ENCODE assay signal across 34 cellular contexts in the genomic region with DNA sequence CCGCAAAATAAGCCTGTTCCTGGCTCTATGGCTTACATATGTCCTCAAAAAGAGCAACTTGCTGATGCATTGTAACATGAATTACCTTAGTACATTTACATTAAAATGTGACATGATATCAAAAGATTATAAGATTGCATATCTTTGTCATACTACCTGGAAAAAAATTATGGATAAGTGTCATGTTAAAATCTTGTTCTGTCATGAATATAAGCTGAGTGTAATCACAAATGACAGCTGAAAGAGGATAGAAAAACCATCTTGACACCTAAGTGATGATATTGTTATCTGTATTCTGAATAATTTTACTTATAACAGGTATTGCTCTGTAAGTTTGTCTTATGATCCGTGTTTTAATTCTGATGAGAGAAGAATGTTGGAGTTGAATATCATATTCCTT.
"Had no signal": no experiment of that assay in that cellular context is flagged by ENCODE, and none has a peak within 500 bp of the region (broad histone marks: within the 10 kb centered on the region; RNA-seq: fewer than 3 reads in every experiment).

No MANE protein-coding gene starts in this region.

- H3K4me3 ChIP-seq: MG63 had no signal

- DNase-seq: Karpas-422, Kasumi-1, MG63, MM.1S, MV-4-11, NCI-H1048, NCI-H1092, NCI-H1092 treated with DMSO at 0.1 percent for 48 hours, NCI-H1105, NCI-H1105 treated with DMSO at 0.1 percent for 48 hours, NCI-H1417, NCI-H1417 treated with DMSO at 0.1 percent for 48 hours, NCI-H1436, NCI-H1436 treated with DMSO at 0.1 percent for 48 hours, NCI-H146, NCI-H1694, NCI-H1694 treated with DMSO at 0.1 percent for 48 hours, NCI-H187, NCI-H187 treated with DMSO at 0.1 percent for 48 hours, NCI-H1930, NCI-H2029, NCI-H2029 treated with DMSO at 0.1 percent for 48 hours, NCI-H2081, NCI-H2081 treated with DMSO at 0.1 percent for 48 hours, NCI-H2107, NCI-H2171, NCI-H2171 treated with DMSO at 0.1 percent for 48 hours, NCI-H2227 treated with DMSO at 0.1 percent for 48 hours, NCI-H226, NCI-H345, NCI-H446, NCI-H446 treated with DMSO at 0.1 percent for 48 hours, NCI-H510A had no signal

- H3K27me3 ChIP-seq: MG63 had no signal

- H3K9ac ChIP-seq: KMS-11 had no signal

- H3K36me3 ChIP-seq: MG63 had no signal

- H3K9me3 ChIP-seq: MG63 had no signal

- H3K4me2 ChIP-seq: KMS-11 had no signal

- H3K27ac ChIP-seq: KMS-11 had no signal
